8 cellular contexts compared by ENCODE assay signal in the genomic region with DNA sequence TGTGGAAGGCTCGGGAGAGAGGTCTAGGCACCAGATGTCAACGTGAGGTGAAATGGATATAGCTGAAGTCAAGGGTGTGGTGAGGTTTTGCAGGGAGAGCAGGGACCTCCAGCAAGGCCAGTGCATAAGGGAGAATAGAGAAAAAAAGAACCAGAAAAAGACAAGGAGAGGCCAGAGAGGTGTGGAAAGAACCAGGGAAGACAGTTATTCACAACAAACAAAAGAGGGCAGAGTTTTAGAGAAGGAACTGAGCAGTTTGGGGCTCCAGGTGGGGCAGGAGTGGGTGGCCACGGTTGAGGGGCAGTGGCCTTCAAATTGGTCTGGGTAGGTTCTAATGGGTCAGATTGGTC. TPM values are rescaled to one million over a fixed set of nuclear protein-coding genes. Genes with fewer than 3 reads are reported as not detected.
DNase-seq lines count a peak whose midpoint lies in the region; ATAC-seq, FAIRE-seq and TF ChIP-seq lines count a peak whose summit lies in the region.

No MANE protein-coding gene starts in this region.

- H3K27ac ChIP-seq in WERI-Rb-1: peak overlapping the region; percentile 96
- peak overlapping the region; percentile 91 to 99 (median 96) for H3K27ac ChIP-seq in spleen

- H3K27me3 Mint-ChIP-seq in HFFc6 (ENCODE audit: insufficient read depth): peaks cover 1% of the 10 kb centered on the region
- peaks cover 9% of the 10 kb centered on the region for H3K27me3 Mint-ChIP-seq in glutamatergic neuron (ENCODE audit: unreplicated experiment)

- no peaks in the 10 kb centered on the region for H3K27me3 ChIP-seq in WERI-Rb-1 (ENCODE audit: insufficient read depth, low read depth, severe bottlenecking)
- no peaks in the 10 kb centered on the region for H3K27me3 ChIP-seq in spleen (replicated peaks in 1 of 7)

- WGBS in spleen, 5 donors: 28 to 43% (median 36%) methylated on average over 3 of the region's 3 CpGs

- DNase-seq in HFFc6: no peak
- no peak for DNase-seq in WERI-Rb-1
- DNase-seq in glutamatergic neuron: no peak
- DNase-seq in spleen: no peak
- no peak for DNase-seq in GM12891 (ENCODE audit: insufficient read length, low spot score)
- no peak for DNase-seq in SIG-M5 (lab: John Stamatoyannopoulos, UW)
- DNase-seq in SKM-1 (lab: John Stamatoyannopoulos, UW; ENCODE audit: unreplicated experiment): no peak

- ATAC-seq in esophagus mucosa: no peak

- H3K27ac Mint-ChIP-seq in HFFc6 (peak overlapping the region; percentile 94), glutamatergic neuron (ENCODE audit: unreplicated experiment) (peak overlapping the region; percentile 97)

- no peaks in the 10 kb centered on the region for H3K9me3 ChIP-seq in WERI-Rb-1 (ENCODE audit: severe bottlenecking)
- H3K9me3 ChIP-seq in spleen: no peaks in the 10 kb centered on the region

- H3K4me3 ChIP-seq in WERI-Rb-1 (ENCODE audit: low read depth, low read length) (peak overlapping the region; percentile 69), spleen (peak overlapping the region; percentile 64 to 100 (median 89))

- H3K36me3 ChIP-seq in WERI-Rb-1 (no peaks in the 10 kb centered on the region), spleen (no peaks in the 10 kb centered on the region)

- intact Hi-C loops in spleen (cut with DNase I; ENCODE audit: low total_unique reads): loop anchor here (10.0 kb wide), 1 partner anchor 53 kb away; no protein-coding TSS in a partner anchor

- peaks cover 7 to 43% (median 25%) of the 10 kb centered on the region in 6 donors for H3K4me1 ChIP-seq in spleen

- H3K4me1 Mint-ChIP-seq in HFFc6 (ENCODE audit: low read depth) (peaks cover 59% of the 10 kb centered on the region), glutamatergic neuron (ENCODE audit: low read depth, unreplicated experiment) (peaks cover 18% of the 10 kb centered on the region)

- TF ChIP-seq POLR2A in spleen (IDR thresholded peaks at IDR 0.05) (no peak), GM12891 (IDR thresholded peaks at IDR 0.05; ENCODE audit: low read depth, low read length) (no peak)

- no peak for FAIRE-seq in GM12891 (lab: Jason Lieb, UNC)

- TF ChIP-seq CTCF in HFFc6 (IDR thresholded peaks at IDR 0.05): no peak
- TF ChIP-seq CTCF in WERI-Rb-1 (IDR thresholded peaks at IDR 0.05; ENCODE audit: low read depth, low read length): no peak
- TF ChIP-seq CTCF in glutamatergic neuron (IDR thresholded peaks at IDR 0.05; ENCODE audit: partially characterized antibody, unreplicated experiment): no peak
- no peak for TF ChIP-seq CTCF in spleen (IDR thresholded peaks at IDR 0.05 in 8 of 11, conservative IDR thresholded peaks at IDR 0.05 in 3 of 11)

- no peaks in the 10 kb centered on the region for H3K9me3 Mint-ChIP-seq in HFFc6
- H3K9me3 Mint-ChIP-seq in glutamatergic neuron (ENCODE audit: unreplicated experiment): peaks cover 12% of the 10 kb centered on the region

- H3K4me3 Mint-ChIP-seq in HFFc6: peak overlapping the region; percentile 90
- H3K4me3 Mint-ChIP-seq in glutamatergic neuron (ENCODE audit: unreplicated experiment): peak overlapping the region; percentile 97

- H3K36me3 Mint-ChIP-seq in HFFc6 (ENCODE audit: low read depth): no peaks in the 10 kb centered on the region
- no peaks in the 10 kb centered on the region for H3K36me3 Mint-ChIP-seq in glutamatergic neuron (ENCODE audit: unreplicated experiment)

TF ChIP-seq in GM12891, 5 proteins besides CTCF, POLR2A, EP300 and RAD21:
- TF ChIP-seq POLR2AphosphoS5 (IDR thresholded peaks at IDR 0.05; ENCODE audit: low read depth, low read length): no peak

RNA-seq across cellular contexts. Expression of a gene that starts 11.6 kb away (rescaled TPM):
- 10 to 100 TPM; 28.9 to 48.6 (median 43.6) TPM for total RNA-seq in HFFc6 (2021; fragmentation: NEBNext Ultra II Directional; extraction: Animal tissue kit (Norgen Biotek cat#: 25700))
- total RNA-seq in glutamatergic neuron (ENCODE audit: unreplicated experiment): 28.1 TPM
- 10 to 100 TPM; 21.3 to 55.1 (median 37.2) TPM for total RNA-seq in spleen
- 10 to 100 TPM; 16.3 to 26.0 (median 17.0) TPM for polyA plus RNA-seq in spleen
- total RNA-seq in esophagus mucosa: 31.6 TPM
- 0.63 TPM for polyA plus RNA-seq in GM12891 (2012; ENCODE audit: low read depth, missing spikeins)

RNA-seq across cellular contexts. Expression of a gene that starts 16.7 kb away (rescaled TPM):
- 100 to 1,000 TPM; 109 to 142 (median 134) TPM for total RNA-seq in HFFc6 (2021; fragmentation: NEBNext Ultra II Directional; extraction: Animal tissue kit (Norgen Biotek cat#: 25700))
- total RNA-seq in glutamatergic neuron (ENCODE audit: unreplicated experiment) (14.0 TPM), spleen (100 to 1,000 TPM; 145 to 222 (median 188) TPM), esophagus mucosa (78.8 TPM)
- polyA plus RNA-seq in spleen: 100 to 1,000 TPM; 111 to 256 (median 193) TPM
- polyA plus RNA-seq in GM12891 (2012; ENCODE audit: low read depth, missing spikeins): 1.7 TPM
